In the genomic region with DNA sequence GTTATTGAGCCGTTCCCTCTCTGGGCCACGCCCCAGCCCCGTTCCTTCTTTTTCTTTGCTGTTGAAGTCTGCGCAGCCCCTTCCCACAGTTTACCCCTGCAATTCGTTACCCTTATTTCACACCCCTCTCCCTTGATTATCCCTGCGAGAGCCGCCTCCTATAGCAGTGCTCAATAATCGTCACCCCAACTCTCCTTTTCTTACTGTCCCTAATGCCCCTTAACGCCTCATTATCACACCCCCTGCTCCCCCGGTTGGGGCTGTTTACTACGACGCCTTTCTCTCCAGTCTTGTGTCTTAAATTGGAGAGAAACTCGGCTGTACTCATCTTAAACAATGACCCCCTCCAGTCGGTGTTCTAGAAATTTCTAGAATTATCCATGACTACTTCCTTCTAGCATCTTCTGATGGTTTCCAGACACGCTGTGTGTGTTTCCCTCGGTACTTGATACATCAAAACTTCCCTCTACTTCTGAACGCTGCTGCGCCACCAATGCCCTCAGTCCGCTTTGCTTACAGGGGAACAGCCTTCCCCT, we compare ENCODE assay signal across 1 cellular context.
A peak's percentile ranks its signal among the peaks of the same experiment; 100 is the strongest.
TF ChIP-seq lines count a peak whose summit lies in the region.

No MANE protein-coding gene starts in this region.

TF ChIP-seq in HEK293, 187 proteins besides CTCF, POLR2A, EP300 and RAD21 (continued from another document and continues in another):
- TF ChIP-seq TSHZ1 (tag by site-specific recombination; IDR thresholded peaks at IDR 0.05; ENCODE audit: borderline replicate concordance): no peak
- TF ChIP-seq ZNF121 (tag by site-specific recombination; IDR thresholded peaks at IDR 0.05): no peak
- TF ChIP-seq ZNF501 (tag by site-specific recombination; IDR thresholded peaks at IDR 0.05): 0 out of 2 replicates have a peak, but pooled peaks have one; percentile 55
- peak; percentile 58; the same call in 1 of the 2 replicates for TF ChIP-seq ZEB2 (tag by site-specific recombination; IDR thresholded peaks at IDR 0.05)
- no peak for TF ChIP-seq GLI2 (tag by site-specific recombination; IDR thresholded peaks at IDR 0.05; ENCODE audit: borderline replicate concordance, low read depth)
- no peak for TF ChIP-seq ZNF19 (tag by site-specific recombination; IDR thresholded peaks at IDR 0.05; ENCODE audit: low read depth)
- TF ChIP-seq, protein P1, sequence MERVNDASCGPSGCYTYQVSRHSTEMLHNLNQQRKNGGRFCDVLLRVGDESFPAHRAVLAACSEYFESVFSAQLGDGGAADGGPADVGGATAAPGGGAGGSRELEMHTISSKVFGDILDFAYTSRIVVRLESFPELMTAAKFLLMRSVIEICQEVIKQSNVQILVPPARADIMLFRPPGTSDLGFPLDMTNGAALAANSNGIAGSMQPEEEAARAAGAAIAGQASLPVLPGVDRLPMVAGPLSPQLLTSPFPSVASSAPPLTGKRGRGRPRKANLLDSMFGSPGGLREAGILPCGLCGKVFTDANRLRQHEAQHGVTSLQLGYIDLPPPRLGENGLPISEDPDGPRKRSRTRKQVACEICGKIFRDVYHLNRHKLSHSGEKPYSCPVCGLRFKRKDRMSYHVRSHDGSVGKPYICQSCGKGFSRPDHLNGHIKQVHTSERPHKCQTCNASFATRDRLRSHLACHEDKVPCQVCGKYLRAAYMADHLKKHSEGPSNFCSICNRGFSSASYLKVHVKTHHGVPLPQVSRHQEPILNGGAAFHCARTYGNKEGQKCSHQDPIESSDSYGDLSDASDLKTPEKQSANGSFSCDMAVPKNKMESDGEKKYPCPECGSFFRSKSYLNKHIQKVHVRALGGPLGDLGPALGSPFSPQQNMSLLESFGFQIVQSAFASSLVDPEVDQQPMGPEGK (tag by site-specific recombination; IDR thresholded peaks at IDR 0.05): peak; percentile 58
- TF ChIP-seq, protein P2, sequence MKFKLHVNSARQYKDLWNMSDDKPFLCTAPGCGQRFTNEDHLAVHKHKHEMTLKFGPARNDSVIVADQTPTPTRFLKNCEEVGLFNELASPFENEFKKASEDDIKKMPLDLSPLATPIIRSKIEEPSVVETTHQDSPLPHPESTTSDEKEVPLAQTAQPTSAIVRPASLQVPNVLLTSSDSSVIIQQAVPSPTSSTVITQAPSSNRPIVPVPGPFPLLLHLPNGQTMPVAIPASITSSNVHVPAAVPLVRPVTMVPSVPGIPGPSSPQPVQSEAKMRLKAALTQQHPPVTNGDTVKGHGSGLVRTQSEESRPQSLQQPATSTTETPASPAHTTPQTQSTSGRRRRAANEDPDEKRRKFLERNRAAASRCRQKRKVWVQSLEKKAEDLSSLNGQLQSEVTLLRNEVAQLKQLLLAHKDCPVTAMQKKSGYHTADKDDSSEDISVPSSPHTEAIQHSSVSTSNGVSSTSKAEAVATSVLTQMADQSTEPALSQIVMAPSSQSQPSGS (tag by site-specific recombination; IDR thresholded peaks at IDR 0.05; ENCODE audit: low read depth): no peak
- 0 out of 2 replicates have a peak, but pooled peaks have one; percentile 81 for TF ChIP-seq ZBTB20 (tag by site-specific recombination; IDR thresholded peaks at IDR 0.05)
- TF ChIP-seq ZNF76 (tag by site-specific recombination; IDR thresholded peaks at IDR 0.05; ENCODE audit: borderline replicate concordance, low read depth): no peak
- no peak for TF ChIP-seq ZFP37 (tag by site-specific recombination; IDR thresholded peaks at IDR 0.05)
- no peak for TF ChIP-seq HOXA7 (CRISPR knock-in tag; IDR thresholded peaks at IDR 0.05; ENCODE audit: borderline replicate concordance)
- no peak for TF ChIP-seq ZNF701 (tag by site-specific recombination; IDR thresholded peaks at IDR 0.05)
- TF ChIP-seq, protein P3, sequence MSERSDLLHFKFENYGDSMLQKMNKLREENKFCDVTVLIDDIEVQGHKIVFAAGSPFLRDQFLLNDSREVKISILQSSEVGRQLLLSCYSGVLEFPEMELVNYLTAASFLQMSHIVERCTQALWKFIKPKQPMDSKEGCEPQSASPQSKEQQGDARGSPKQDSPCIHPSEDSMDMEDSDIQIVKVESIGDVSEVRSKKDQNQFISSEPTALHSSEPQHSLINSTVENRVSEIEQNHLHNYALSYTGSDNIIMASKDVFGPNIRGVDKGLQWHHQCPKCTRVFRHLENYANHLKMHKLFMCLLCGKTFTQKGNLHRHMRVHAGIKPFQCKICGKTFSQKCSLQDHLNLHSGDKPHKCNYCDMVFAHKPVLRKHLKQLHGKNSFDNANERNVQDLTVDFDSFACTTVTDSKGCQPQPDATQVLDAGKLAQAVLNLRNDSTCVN (tag by site-specific recombination; optimal IDR thresholded peaks at IDR 0.05): peak; percentile 35
- no peak for TF ChIP-seq ZNF555 (tag by site-specific recombination; conservative IDR thresholded peaks at IDR 0.05)
- peak; percentile 15; the same call in 1 of the 2 replicates for TF ChIP-seq SP7 (tag by site-specific recombination; IDR thresholded peaks at IDR 0.05)
- TF ChIP-seq KLF16 (tag by site-specific recombination; IDR thresholded peaks at IDR 0.05): peak; percentile 73
- TF ChIP-seq KLF17 (tag by site-specific recombination; IDR thresholded peaks at IDR 0.05): 0 out of 2 replicates have a peak, but pooled peaks have one; percentile 40
- no peak for TF ChIP-seq AEBP2 (tag by site-specific recombination; IDR thresholded peaks at IDR 0.05; ENCODE audit: borderline replicate concordance)
- TF ChIP-seq ZNF292 (tag by site-specific recombination; IDR thresholded peaks at IDR 0.05; ENCODE audit: borderline replicate concordance, low read depth): no peak
- TF ChIP-seq ZNF274 (IDR thresholded peaks at IDR 0.05; ENCODE audit: low read length): no peak
- TF ChIP-seq ZNF274 (tag by site-specific recombination; IDR thresholded peaks at IDR 0.05; ENCODE audit: borderline replicate concordance): no peak
- TF ChIP-seq, protein P4, sequence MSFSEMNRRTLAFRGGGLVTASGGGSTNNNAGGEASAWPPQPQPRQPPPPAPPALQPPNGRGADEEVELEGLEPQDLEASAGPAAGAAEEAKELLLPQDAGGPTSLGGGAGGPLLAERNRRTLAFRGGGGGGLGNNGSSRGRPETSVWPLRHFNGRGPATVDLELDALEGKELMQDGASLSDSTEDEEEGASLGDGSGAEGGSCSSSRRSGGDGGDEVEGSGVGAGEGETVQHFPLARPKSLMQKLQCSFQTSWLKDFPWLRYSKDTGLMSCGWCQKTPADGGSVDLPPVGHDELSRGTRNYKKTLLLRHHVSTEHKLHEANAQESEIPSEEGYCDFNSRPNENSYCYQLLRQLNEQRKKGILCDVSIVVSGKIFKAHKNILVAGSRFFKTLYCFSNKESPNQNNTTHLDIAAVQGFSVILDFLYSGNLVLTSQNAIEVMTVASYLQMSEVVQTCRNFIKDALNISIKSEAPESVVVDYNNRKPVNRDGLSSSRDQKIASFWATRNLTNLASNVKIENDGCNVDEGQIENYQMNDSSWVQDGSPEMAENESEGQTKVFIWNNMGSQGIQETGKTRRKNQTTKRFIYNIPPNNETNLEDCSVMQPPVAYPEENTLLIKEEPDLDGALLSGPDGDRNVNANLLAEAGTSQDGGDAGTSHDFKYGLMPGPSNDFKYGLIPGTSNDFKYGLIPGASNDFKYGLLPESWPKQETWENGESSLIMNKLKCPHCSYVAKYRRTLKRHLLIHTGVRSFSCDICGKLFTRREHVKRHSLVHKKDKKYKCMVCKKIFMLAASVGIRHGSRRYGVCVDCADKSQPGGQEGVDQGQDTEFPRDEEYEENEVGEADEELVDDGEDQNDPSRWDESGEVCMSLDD (tag by site-specific recombination; IDR thresholded peaks at IDR 0.05): peak; percentile 54
- TF ChIP-seq SCRT2 (tag by site-specific recombination; IDR thresholded peaks at IDR 0.05): no peak
- TF ChIP-seq ZNF202 (tag by site-specific recombination; IDR thresholded peaks at IDR 0.05; ENCODE audit: borderline replicate concordance): no peak
- TF ChIP-seq, protein P5, sequence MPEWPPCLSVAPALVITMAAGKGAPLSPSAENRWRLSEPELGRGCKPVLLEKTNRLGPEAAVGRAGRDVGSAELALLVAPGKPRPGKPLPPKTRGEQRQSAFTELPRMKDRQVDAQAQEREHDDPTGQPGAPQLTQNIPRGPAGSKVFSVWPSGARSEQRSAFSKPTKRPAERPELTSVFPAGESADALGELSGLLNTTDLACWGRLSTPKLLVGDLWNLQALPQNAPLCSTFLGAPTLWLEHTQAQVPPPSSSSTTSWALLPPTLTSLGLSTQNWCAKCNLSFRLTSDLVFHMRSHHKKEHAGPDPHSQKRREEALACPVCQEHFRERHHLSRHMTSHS (tag by site-specific recombination; IDR thresholded peaks at IDR 0.05): no peak
- no peak for TF ChIP-seq ZNF792 (tag by site-specific recombination; IDR thresholded peaks at IDR 0.05)
- no peak for TF ChIP-seq ZNF529 (tag by site-specific recombination; IDR thresholded peaks at IDR 0.05; ENCODE audit: insufficient replicate concordance)
- TF ChIP-seq ZBTB17 (tag by site-specific recombination; IDR thresholded peaks at IDR 0.05): peak; percentile 59
- TF ChIP-seq YY1 (tag by site-specific recombination; IDR thresholded peaks at IDR 0.05): no peak
- TF ChIP-seq ZNF580 (tag by site-specific recombination; IDR thresholded peaks at IDR 0.05): 0 out of 2 replicates have a peak, but pooled peaks have one; percentile 37
- no peak for TF ChIP-seq ZNF707 (tag by site-specific recombination; IDR thresholded peaks at IDR 0.05)
- TF ChIP-seq ZNF24 (tag by site-specific recombination; IDR thresholded peaks at IDR 0.05): 0 out of 2 replicates have a peak, but pooled peaks have one; percentile 24
- TF ChIP-seq ZNF549 (tag by site-specific recombination; IDR thresholded peaks at IDR 0.05): no peak
- TF ChIP-seq ZNF544 (tag by site-specific recombination; IDR thresholded peaks at IDR 0.05): no peak
- TF ChIP-seq ZNF394 (tag by site-specific recombination; IDR thresholded peaks at IDR 0.05; ENCODE audit: borderline replicate concordance): no peak
- no peak for TF ChIP-seq ZNF585B (tag by site-specific recombination; IDR thresholded peaks at IDR 0.05)
- TF ChIP-seq KLF1 (tag by site-specific recombination; IDR thresholded peaks at IDR 0.05): 0 out of 2 replicates have a peak, but pooled peaks have one; percentile 33
- TF ChIP-seq, protein P6, sequence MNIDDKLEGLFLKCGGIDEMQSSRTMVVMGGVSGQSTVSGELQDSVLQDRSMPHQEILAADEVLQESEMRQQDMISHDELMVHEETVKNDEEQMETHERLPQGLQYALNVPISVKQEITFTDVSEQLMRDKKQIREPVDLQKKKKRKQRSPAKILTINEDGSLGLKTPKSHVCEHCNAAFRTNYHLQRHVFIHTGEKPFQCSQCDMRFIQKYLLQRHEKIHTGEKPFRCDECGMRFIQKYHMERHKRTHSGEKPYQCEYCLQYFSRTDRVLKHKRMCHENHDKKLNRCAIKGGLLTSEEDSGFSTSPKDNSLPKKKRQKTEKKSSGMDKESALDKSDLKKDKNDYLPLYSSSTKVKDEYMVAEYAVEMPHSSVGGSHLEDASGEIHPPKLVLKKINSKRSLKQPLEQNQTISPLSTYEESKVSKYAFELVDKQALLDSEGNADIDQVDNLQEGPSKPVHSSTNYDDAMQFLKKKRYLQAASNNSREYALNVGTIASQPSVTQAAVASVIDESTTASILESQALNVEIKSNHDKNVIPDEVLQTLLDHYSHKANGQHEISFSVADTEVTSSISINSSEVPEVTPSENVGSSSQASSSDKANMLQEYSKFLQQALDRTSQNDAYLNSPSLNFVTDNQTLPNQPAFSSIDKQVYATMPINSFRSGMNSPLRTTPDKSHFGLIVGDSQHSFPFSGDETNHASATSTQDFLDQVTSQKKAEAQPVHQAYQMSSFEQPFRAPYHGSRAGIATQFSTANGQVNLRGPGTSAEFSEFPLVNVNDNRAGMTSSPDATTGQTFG (tag by site-specific recombination; IDR thresholded peaks at IDR 0.05; ENCODE audit: borderline replicate concordance): no peak
- TF ChIP-seq ZNF366 (tag by site-specific recombination; conservative IDR thresholded peaks at IDR 0.05): no peak
- TF ChIP-seq ZNF341 (tag by site-specific recombination; IDR thresholded peaks at IDR 0.05; ENCODE audit: low read depth): peak; percentile 88; the same call in 1 of the 2 replicates
- no peak; the same call in 1 of the 2 replicates for TF ChIP-seq OSR2 (tag by site-specific recombination; IDR thresholded peaks at IDR 0.05)
- no peak for TF ChIP-seq ZNF426 (tag by site-specific recombination; IDR thresholded peaks at IDR 0.05)
